In the genomic region with DNA sequence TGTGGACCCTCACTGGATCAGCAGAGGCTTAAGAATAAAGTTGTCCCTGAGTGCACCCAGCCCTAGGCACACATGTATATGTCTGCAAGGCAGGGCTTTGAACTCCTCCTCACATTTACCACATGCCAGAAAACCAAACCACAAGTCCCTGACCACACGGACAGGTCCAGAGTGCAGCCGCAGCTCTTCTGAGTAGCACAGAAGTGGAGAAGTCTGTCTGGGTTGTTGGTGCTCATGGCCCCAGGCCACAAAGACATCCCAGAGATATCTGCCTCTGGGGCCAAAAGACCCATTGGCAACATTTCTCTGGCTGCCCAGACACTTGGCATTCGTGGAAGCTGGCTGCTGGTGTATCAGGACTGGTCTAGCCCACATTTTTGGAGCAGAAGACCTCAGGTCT, we compare ENCODE assay signal across 28 cellular contexts. TPM values are rescaled to one million over a fixed set of nuclear protein-coding genes. Genes with fewer than 3 reads are reported as not detected.
"Had no signal": no experiment of that assay in that cellular context is flagged by ENCODE, and none has a peak within 500 bp of the region (broad histone marks: within the 10 kb centered on the region; RNA-seq: fewer than 3 reads in every experiment).

No MANE protein-coding gene starts in this region.

- H3K27ac ChIP-seq: brain microvascular endothelial cell, RWPE1, SJSA1, VCaP had no signal

- DNase-seq: activated CD4-positive, alpha-beta memory T cell treated with anti-CD3 and anti-CD28 coated beads, Interleukin-2, amount 10 ng/mL, durations not matched to agents 7 days and 5 days; activated CD4-positive, alpha-beta T cell treated with anti-CD3 and anti-CD28 coated beads for 36 hours; activated CD4-positive, alpha-beta T cell treated with anti-CD3 and anti-CD28 coated beads, Interleukin-2, amount 50 U/mL, for 1 hour; activated CD8-positive, alpha-beta memory T cell treated with anti-CD3 and anti-CD28 coated beads, Interleukin-2, amount 50 U/mL, for 4 hours; activated T-cell treated with anti-CD3 and anti-CD28 coated beads, Interleukin-2, amount 50 U/mL, for 1 hour; brain microvascular endothelial cell; KG1; NCI-H1105; NCI-H1436; NCI-H1694 treated with DMSO at 0.1 percent for 48 hours; NCI-H2029 treated with DMSO at 0.1 percent for 48 hours; NCI-H345; NCI-H510A; NCI-H526 treated with DMSO at 0.1 percent for 48 hours; NCI-H82; NK-92 treated with Interleukin-12 subunit alpha and Interleukin-12 subunit beta, amount 100 ng/mL, for 24 hours; OCI-M1; Right ventricle myocardium superior; T-helper 17 cell; T-helper 9 cell had no signal

- H3K27ac Mint-ChIP-seq: activated CD4-positive, alpha-beta memory T cell treated with anti-CD3 and anti-CD28 coated beads, Interleukin-2, amount 10 ng/mL, durations not matched to agents 7 days and 5 days; activated CD4-positive, alpha-beta T cell treated with anti-CD3 and anti-CD28 coated beads for 36 hours; activated naive CD4-positive, alpha-beta T cell treated with anti-CD3 and anti-CD28 coated beads, Interleukin-2, amount 50 U/mL, for 24 hours; IgD-negative memory B cell; T-helper 17 cell had no signal

- H3K36me3 ChIP-seq: brain microvascular endothelial cell, SJSA1 had no signal

- H3K4me1 Mint-ChIP-seq: activated CD4-positive, alpha-beta memory T cell treated with anti-CD3 and anti-CD28 coated beads, Interleukin-2, amount 10 ng/mL, durations not matched to agents 7 days and 5 days; activated CD4-positive, alpha-beta T cell treated with anti-CD3 and anti-CD28 coated beads for 36 hours; activated naive CD4-positive, alpha-beta T cell treated with anti-CD3 and anti-CD28 coated beads, Interleukin-2, amount 50 U/mL, for 24 hours; IgD-negative memory B cell; T-helper 17 cell had no signal

- H3K4me3 Mint-ChIP-seq: activated CD4-positive, alpha-beta memory T cell treated with anti-CD3 and anti-CD28 coated beads, Interleukin-2, amount 10 ng/mL, durations not matched to agents 7 days and 5 days; activated CD4-positive, alpha-beta T cell treated with anti-CD3 and anti-CD28 coated beads for 36 hours; activated naive CD4-positive, alpha-beta T cell treated with anti-CD3 and anti-CD28 coated beads, Interleukin-2, amount 50 U/mL, for 24 hours; IgD-negative memory B cell; T-helper 17 cell had no signal

- H3K9me3 Mint-ChIP-seq: activated CD4-positive, alpha-beta memory T cell treated with anti-CD3 and anti-CD28 coated beads, Interleukin-2, amount 10 ng/mL, durations not matched to agents 7 days and 5 days; activated naive CD4-positive, alpha-beta T cell treated with anti-CD3 and anti-CD28 coated beads, Interleukin-2, amount 50 U/mL, for 24 hours; IgD-negative memory B cell had no signal

- H3K4me1 ChIP-seq: SJSA1 had no signal

- H3K4me3 ChIP-seq: SJSA1 had no signal

- H3K36me3 Mint-ChIP-seq: activated naive CD4-positive, alpha-beta T cell treated with anti-CD3 and anti-CD28 coated beads, Interleukin-2, amount 50 U/mL, for 24 hours; IgD-negative memory B cell had no signal

- H3K27me3 ChIP-seq: brain microvascular endothelial cell, SJSA1 had no signal

- ATAC-seq: activated CD4-positive, alpha-beta T cell treated with anti-CD3 and anti-CD28 coated beads for 36 hours; Panc1; SK-N-SH treated with all-trans-retinoic acid at 6 μM for 48 hours; T-helper 17 cell had no signal

RNA-seq across cellular contexts. Expression of gene SUSD5, which starts 17.4 kb away (rescaled TPM):
- total RNA-seq: activated CD4-positive, alpha-beta memory T cell treated with anti-CD3 and anti-CD28 coated beads, Interleukin-2, amount 10 ng/mL, durations not matched to agents 7 days and 5 days; activated CD4-positive, alpha-beta T cell treated with anti-CD3 and anti-CD28 coated beads for 36 hours; activated CD8-positive, alpha-beta memory T cell treated with anti-CD3 and anti-CD28 coated beads for 36 hours; T-helper 17 cell had no signal
- polyA plus RNA-seq: IgD-negative memory B cell had no signal
